Comparison of ENCODE assay signal across 27 cellular contexts in genomic region chr4:136524039-136524438, GRCh38.
"Had no signal": no experiment of that assay in that cellular context is flagged by ENCODE, and none has a peak within 500 bp of the region (broad histone marks: within the 10 kb centered on the region; RNA-seq: fewer than 3 reads in every experiment).

No MANE protein-coding gene starts in this region.

- H3K4me1 Mint-ChIP-seq: naive thymus-derived CD4-positive, alpha-beta T cell; natural killer cell; nephron; neural progenitor cell; stimulated activated naive B cell treated with anti-CD40 and anti-IgM and Interleukin-4, amounts not matched to agents 10 μg/mL and 1 μg/mL and 100 μg/mL, for 72 hours had no signal

- H3K4me2 ChIP-seq: neural progenitor cell, smooth muscle cell had no signal

- H3K27ac ChIP-seq: neural progenitor cell, neutrophil, pancreas, psoas muscle, right lobe of liver, skin epidermis, stomach, thoracic aorta, thyroid gland, tibial nerve, upper lobe of left lung, vagina had no signal

- H3K4me3 Mint-ChIP-seq: naive thymus-derived CD4-positive, alpha-beta T cell; natural killer cell; nephron; neural progenitor cell; stimulated activated naive B cell treated with anti-CD40 and anti-IgM and Interleukin-4, amounts not matched to agents 10 μg/mL and 1 μg/mL and 100 μg/mL, for 72 hours; stimulated activated naive CD8-positive, alpha-beta T cell treated with anti-CD3 and anti-CD28 coated beads, Interleukin-15, Interleukin-2, amounts not matched to agents 100 ng/mL and 50 ng/mL, for 24 hours had no signal

- H3K36me3 ChIP-seq: neural progenitor cell, neutrophil, pancreas, right lobe of liver, stomach, thoracic aorta, thyroid gland, tibial nerve, upper lobe of left lung, vagina had no signal

- H3K9me3 ChIP-seq: neutrophil, pancreas, psoas muscle, right lobe of liver, thoracic aorta, thyroid gland, upper lobe of left lung, vagina had no signal

- DNase-seq: naive thymus-derived CD4-positive, alpha-beta T cell; natural killer cell; nucleus accumbens; psoas muscle; right cardiac atrium; right lobe of liver; stimulated activated CD4-positive, alpha-beta T cell treated with anti-CD3 and anti-CD28 coated beads, Interleukin-15, amount 100 ng/mL, for 24 hours; stimulated activated CD4-positive, alpha-beta T cell treated with anti-CD3 and anti-CD28 coated beads, Interleukin-2, amount 100 ng/mL, for 24 hours; stimulated activated CD4-positive, alpha-beta T cell treated with anti-CD3 and anti-CD28 coated beads, Interleukin-2, amount 100 ng/mL, for 48 hours; stimulated activated CD4-positive, alpha-beta T cell treated with anti-CD3 and anti-CD28 coated beads, Interleukin-4, amount 100 ng/mL, for 24 hours; stimulated activated naive B cell treated with anti-CD40 and anti-IgM and Interleukin-4, amounts not matched to agents 10 μg/mL and 1 μg/mL and 100 μg/mL, for 72 hours; stimulated activated naive CD4-positive, alpha-beta T cell treated with Interleukin-2 at 50 U/mL for 16 hours; stomach; thyroid gland; trophoblast cell; upper lobe of left lung had no signal

- H3K27me3 ChIP-seq: neural progenitor cell, neutrophil, pancreas, right lobe of liver, stomach, thyroid gland, tibial nerve, upper lobe of left lung, vagina had no signal

- ATAC-seq: naive thymus-derived CD4-positive, alpha-beta T cell; natural killer cell; pancreas; psoas muscle; right cardiac atrium; right lobe of liver; stimulated activated naive B cell treated with anti-CD40 and anti-IgM and Interleukin-4, amounts not matched to agents 10 μg/mL and 1 μg/mL and 100 μg/mL, for 72 hours had no signal

- H3K27ac Mint-ChIP-seq: naive thymus-derived CD4-positive, alpha-beta T cell; natural killer cell; nephron; neural progenitor cell; progenitor cell of endocrine pancreas; stimulated activated naive B cell treated with anti-CD40 and anti-IgM and Interleukin-4, amounts not matched to agents 10 μg/mL and 1 μg/mL and 100 μg/mL, for 72 hours; stimulated activated naive CD8-positive, alpha-beta T cell treated with anti-CD3 and anti-CD28 coated beads, Interleukin-15, Interleukin-2, amounts not matched to agents 100 ng/mL and 50 ng/mL, for 24 hours had no signal

- H3K4me1 ChIP-seq: neural progenitor cell, pancreas, psoas muscle, right lobe of liver, stomach, thyroid gland, tibial nerve, upper lobe of left lung, vagina had no signal

- H3K36me3 Mint-ChIP-seq: naive thymus-derived CD4-positive, alpha-beta T cell; natural killer cell; neural progenitor cell; stimulated activated naive B cell treated with anti-CD40 and anti-IgM and Interleukin-4, amounts not matched to agents 10 μg/mL and 1 μg/mL and 100 μg/mL, for 72 hours had no signal

- H2AFZ ChIP-seq: neural progenitor cell had no signal

- H3K4me3 ChIP-seq: neural progenitor cell, pancreas, psoas muscle, right lobe of liver, skin epidermis, smooth muscle cell, stomach, thoracic aorta, thyroid gland, tibial nerve, upper lobe of left lung, vagina had no signal

- H3K9ac ChIP-seq: neural progenitor cell had no signal
